ENCODE assay signal across 10 cellular contexts in the genomic region with DNA sequence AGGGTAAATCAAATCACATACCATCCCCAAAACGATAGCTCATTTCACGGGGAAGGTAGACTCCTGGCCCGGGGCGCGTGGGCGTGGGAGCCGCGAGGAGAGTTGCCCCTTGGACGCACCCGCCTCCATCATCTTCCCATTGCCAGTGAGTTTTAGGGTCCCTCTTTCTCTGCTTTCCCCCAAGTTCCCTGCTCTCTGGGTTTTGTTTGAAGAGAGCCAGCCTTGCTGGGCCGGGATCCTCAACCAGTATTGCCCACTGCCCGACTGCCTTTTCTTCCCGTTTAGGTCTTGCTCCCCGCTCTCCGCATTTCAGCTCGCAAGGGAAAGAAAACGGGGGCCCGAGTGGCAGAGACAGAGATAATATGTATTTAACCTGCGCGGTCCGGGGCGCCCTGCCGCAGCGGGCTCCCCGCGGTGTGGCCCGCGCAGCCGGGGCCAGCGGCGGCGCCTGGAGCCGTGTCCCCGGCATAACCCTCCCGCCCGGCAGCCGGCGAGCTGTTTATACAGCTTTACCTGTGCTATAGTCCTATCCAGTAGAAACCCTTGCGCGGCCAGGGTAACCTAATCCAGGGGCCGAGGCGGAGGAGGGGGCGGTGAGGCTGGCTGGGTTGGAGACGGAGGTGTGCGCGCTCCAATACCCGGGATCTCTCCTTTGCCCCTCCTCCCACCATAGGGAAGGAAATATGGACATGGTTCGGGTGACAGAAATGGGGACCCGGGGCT. TPM values are rescaled to one million over a fixed set of nuclear protein-coding genes. Genes with fewer than 3 reads are reported as not detected.
A peak's percentile ranks its signal among the peaks of the same experiment; 100 is the strongest.
DNase-seq lines count a peak whose midpoint lies in the region; TF ChIP-seq lines count a peak whose summit lies in the region.
"Had no signal": no experiment of that assay in that cellular context is flagged by ENCODE, and none has a peak within 500 bp of the region (broad histone marks: within the 10 kb centered on the region; RNA-seq: fewer than 3 reads in every experiment).

No MANE protein-coding gene starts in this region.

- H3K36me3 Mint-ChIP-seq in H9 (ENCODE audit: insufficient read depth in 1 of 3, low read depth in 3 of 3) = no peaks in the 10 kb centered on the region; a peak in 1 of 7 replicates

- H3K9me3 ChIP-seq in H9 (ENCODE audit: control insufficient read depth, low read depth, low read length) (no peaks in the 10 kb centered on the region), ascending aorta (no peaks in the 10 kb centered on the region), muscle layer of duodenum (ENCODE audit: control insufficient read depth in 1 of 2, low read length in 2 of 2) (no peaks in the 10 kb centered on the region)

- H3K27me3 Mint-ChIP-seq in H9 (ENCODE audit: low read depth) = peaks cover 94% of the 10 kb centered on the region

- whole genome bisulfite sequencing in H9 (ENCODE audit: extremely low coverage, insufficient read length, low lambda C conversion rate) = no CpG with 5 or more reads among the region's 49 CpGs

- H2AFZ ChIP-seq in H9 (ENCODE audit: low read length) = no peak overlapping the region

- no peak overlapping the region for H3K9ac ChIP-seq in H9 (ENCODE audit: extremely low read depth, insufficient read length, low read length)

- peaks cover 45 to 66% of the 10 kb centered on the region in 2 experiments for H3K4me1 Mint-ChIP-seq in H9

- H3K79me2 ChIP-seq in H9 (ENCODE audit: insufficient read depth, low read length) = no peaks in the 10 kb centered on the region

- H2BK5ac ChIP-seq in H9 (ENCODE audit: insufficient read length, low read length) = no peak overlapping the region

- no peak overlapping the region for H3K27ac Mint-ChIP-seq in H9

- peak overlapping the region in 1 of 2 experiments; percentile 72; a peak in 2 of 5 replicates for H3K4me3 Mint-ChIP-seq in H9

- no peak overlapping the region for H4K5ac ChIP-seq in H9 (ENCODE audit: insufficient read length, low read depth, low read length)

- H3K14ac ChIP-seq in H9 (ENCODE audit: insufficient read depth, low read length) = no peak overlapping the region

- no peak overlapping the region for H2BK20ac ChIP-seq in H9 (ENCODE audit: low read depth, low read length, poor library complexity, severe bottlenecking)

- TF ChIP-seq CTCF in AG09309 (IDR thresholded peaks at IDR 0.05; ENCODE audit: control insufficient read depth, insufficient read depth, low read depth, low read length, missing control alignments) (no peak), H9 (conservative IDR thresholded peaks at IDR 0.05) (no peak), ascending aorta (IDR thresholded peaks at IDR 0.05) (no peak)

- intact Hi-C loops in ascending aorta (cut with DNase I) = no loop called here

- peaks cover 20% of the 10 kb centered on the region for H3K23me2 ChIP-seq in H9 (ENCODE audit: insufficient read length, low read depth, low read length, poor library complexity, severe bottlenecking)

- no peak overlapping the region for H2BK15ac ChIP-seq in H9 (ENCODE audit: low read depth, low read length)

- H3K4me1 ChIP-seq in H9 (ENCODE audit: insufficient read depth, low read length) (no peaks in the 10 kb centered on the region; the same call in 1 of the 2 replicates), ascending aorta (peaks cover 25 to 39% of the 10 kb centered on the region in 2 donors), muscle layer of duodenum (ENCODE audit: control insufficient read depth in 1 of 2, insufficient read depth in 2 of 2, low read length in 2 of 2) (peaks cover 0 to 72% of the 10 kb centered on the region in 2 donors)

- H4K91ac ChIP-seq in H9 (ENCODE audit: insufficient read length, low read depth, low read length) = no peak overlapping the region

- H3K23ac ChIP-seq in H9 (ENCODE audit: insufficient read length, low read depth, low read length) = no peak overlapping the region

- H3K4ac ChIP-seq in H9 (ENCODE audit: low read depth, low read length) = no peak overlapping the region

- no peak overlapping the region for H2AK5ac ChIP-seq in H9 (ENCODE audit: insufficient read length, low read length)

- H3K56ac ChIP-seq in H9 (ENCODE audit: insufficient read length, low read depth, low read length) = no peak overlapping the region

- peaks cover 88% of the 10 kb centered on the region for H3K27me3 ChIP-seq in H9 (ENCODE audit: insufficient read depth, low read length)
- H3K27me3 ChIP-seq in ascending aorta = peaks cover 61% of the 10 kb centered on the region
- peaks cover 81% of the 10 kb centered on the region for H3K27me3 ChIP-seq in muscle layer of duodenum (ENCODE audit: low read depth, low read length)

- H3K79me1 ChIP-seq in H9 (ENCODE audit: insufficient read depth, low read depth, low read length, poor library complexity, severe bottlenecking) = no peaks in the 10 kb centered on the region

- H3K4me2 ChIP-seq in H9 (ENCODE audit: insufficient read depth, insufficient read length, low read length) = peak overlapping the region; percentile 38

- no peak overlapping the region for H4K8ac ChIP-seq in H9 (replicated peaks; ENCODE audit: insufficient read length, low read depth, low read length)

- no peak overlapping the region for H3K27ac ChIP-seq in H9 (ENCODE audit: insufficient read length, low read depth, low read length)
- no peak overlapping the region for H3K27ac ChIP-seq in ascending aorta
- no peak overlapping the region for H3K27ac ChIP-seq in muscle layer of duodenum (ENCODE audit: low read length)

- no peak overlapping the region for H3T11ph ChIP-seq in H9 (ENCODE audit: low read length)

- H2BK120ac ChIP-seq in H9 (ENCODE audit: low read depth, low read length, poor library complexity, severe bottlenecking) = no peak overlapping the region

- no peak overlapping the region for H3K18ac ChIP-seq in H9 (ENCODE audit: insufficient read length, low read depth, low read length)

- no peak overlapping the region for H2BK12ac ChIP-seq in H9 (ENCODE audit: insufficient read length, low read depth, low read length)

- peak overlapping the region; percentile 7 for H3K4me3 ChIP-seq in AG09309 (ENCODE audit: control insufficient read depth, low read depth, low read length)
- peak overlapping the region; percentile 63 for H3K4me3 ChIP-seq in ascending aorta
- peak overlapping the region; percentile 16 to 65 for H3K4me3 ChIP-seq in muscle layer of duodenum (ENCODE audit: low read depth in 1 of 2, low read length in 2 of 2)

- no peaks in the 10 kb centered on the region for H3K36me3 ChIP-seq in ascending aorta
- no peaks in the 10 kb centered on the region for H3K36me3 ChIP-seq in muscle layer of duodenum (ENCODE audit: control insufficient read depth in 1 of 2, insufficient read depth in 2 of 2, low read length in 2 of 2)

- no peaks in the 10 kb centered on the region for H4K20me1 ChIP-seq in H9 (ENCODE audit: control insufficient read depth, insufficient read depth, insufficient read length)

- no peaks in the 10 kb centered on the region; a peak in 2 of 5 replicates for H3K9me3 Mint-ChIP-seq in H9

- DNase-seq in AG09309 (ENCODE audit: low read depth) = no peak
- no peak for DNase-seq in H9
- DNase-seq in ascending aorta (ENCODE audit: low spot score in 2 of 2) = no peak
- DNase-seq in T-helper 9 cell = no peak
- no peak for DNase-seq in NCI-H446 (lab: John Stamatoyannopoulos, UW)
- DNase-seq in iPS-NIHi7 (ENCODE audit: extremely low spot score) = no peak
- no peak for DNase-seq in NCI-H1092 treated with DMSO at 0.1 percent for 48 hours (lab: John Stamatoyannopoulos, UW)
- DNase-seq: dermis blood vessel endothelial cell had no signal

RNA-seq across cellular contexts. Expression of a gene that starts 5.2 kb away (rescaled TPM):
- total RNA-seq in H9 (2021) (0.31 TPM in 2 replicates), ascending aorta (not detected)
- total RNA-seq: SK-MEL-5 had no signal

Comparison
In these comparisons a context has a peak if more than half of its experiments do, and no peak if none do; other contexts are left out.
1. H3K4me3 ChIP-seq: peak in every context shown above with its lines; median percentile 63 in ascending aorta; 40 in muscle layer of duodenum; 7 in AG09309.